In the genomic region with DNA sequence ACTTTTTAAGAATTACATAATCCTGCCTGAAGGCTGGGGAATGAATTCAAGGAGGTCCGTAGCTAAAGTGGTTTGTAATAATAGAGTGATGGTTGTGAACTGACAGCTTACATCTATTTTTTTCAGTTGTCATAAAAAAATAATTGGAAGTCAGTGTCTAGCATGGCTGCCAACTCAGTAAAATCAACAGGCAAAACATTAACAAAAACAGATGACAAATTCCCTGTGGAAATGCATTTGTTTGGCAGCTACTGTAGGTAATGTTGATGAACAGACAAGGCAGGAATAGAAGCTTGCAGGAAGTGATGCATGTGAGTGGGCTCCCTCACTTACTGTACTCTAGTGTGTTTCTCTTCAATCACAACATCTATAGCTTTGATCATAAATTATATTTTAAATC, we compare ENCODE assay signal across 28 cellular contexts.
"Had no signal": no experiment of that assay in that cellular context is flagged by ENCODE, and none has a peak within 500 bp of the region (broad histone marks: within the 10 kb centered on the region; RNA-seq: fewer than 3 reads in every experiment).

No MANE protein-coding gene starts in this region.

- ATAC-seq: gastroesophageal sphincter; left colon; stimulated activated memory B cell treated with anti-CD40 and anti-IgM and Interleukin-4, amounts not matched to agents 10 μg/mL and 1 μg/mL and 100 μg/mL, for 72 hours; stimulated activated naive CD8-positive, alpha-beta T cell treated with anti-CD3 and anti-CD28 coated beads, Interleukin-15, amount 100 ng/mL, for 72 hours; WTC11 had no signal

- FAIRE-seq: astrocyte, endothelial cell of umbilical vein, kidney had no signal

- DNase-seq: activated CD4-positive, alpha-beta memory T cell treated with anti-CD3 and anti-CD28 coated beads, Interleukin-2, amount 10 ng/mL, durations not matched to agents 7 days and 5 days; activated CD4-positive, alpha-beta T cell treated with anti-CD3 and anti-CD28 coated beads for 1 hour; activated CD4-positive, alpha-beta T cell treated with anti-CD3 and anti-CD28 coated beads, Interleukin-2, amount 10 ng/mL, durations not matched to agents 7 days and 5 days; activated CD8-positive, alpha-beta memory T cell treated with anti-CD3 and anti-CD28 coated beads, Interleukin-2, amount 50 U/mL, for 48 hours; activated gamma-delta T cell; activated naive CD4-positive, alpha-beta T cell treated with anti-CD3 and anti-CD28 coated beads, Interleukin-2, amount 10 ng/mL, durations not matched to agents 7 days and 5 days; activated naive CD8-positive, alpha-beta T cell treated with anti-CD3 and anti-CD28 coated beads, Interleukin-2, amount 10 ng/mL, durations not matched to agents 7 days and 5 days; activated T-cell treated with anti-CD3 and anti-CD28 coated beads, Interleukin-2, amount 50 U/mL, for 24 hours; brain microvascular endothelial cell; head of caudate nucleus; hypothalamus; immature natural killer cell; kidney; left colon; mammary epithelial cell; naive B cell; nephron progenitor cell; ovary; stimulated activated CD4-positive, alpha-beta T cell treated with anti-CD3 and anti-CD28 coated beads, Interleukin-1b, Interleukin-23, amount 100 ng/mL, for 48 hours; stimulated activated CD4-positive, alpha-beta T cell treated with anti-CD3 and anti-CD28 coated beads, Interleukin-4, amount 100 ng/mL, for 4 hours; stimulated activated CD8-positive, alpha-beta memory T cell treated with anti-CD3 and anti-CD28 coated beads, Interleukin-4, amount 100 ng/mL, for 48 hours; stimulated activated naive CD8-positive, alpha-beta T cell treated with anti-CD3 and anti-CD28 coated beads, Interleukin-15, amount 100 ng/mL, for 72 hours; substantia nigra had no signal
